ENCODE assay signal across 9 cellular contexts in the genomic region with DNA sequence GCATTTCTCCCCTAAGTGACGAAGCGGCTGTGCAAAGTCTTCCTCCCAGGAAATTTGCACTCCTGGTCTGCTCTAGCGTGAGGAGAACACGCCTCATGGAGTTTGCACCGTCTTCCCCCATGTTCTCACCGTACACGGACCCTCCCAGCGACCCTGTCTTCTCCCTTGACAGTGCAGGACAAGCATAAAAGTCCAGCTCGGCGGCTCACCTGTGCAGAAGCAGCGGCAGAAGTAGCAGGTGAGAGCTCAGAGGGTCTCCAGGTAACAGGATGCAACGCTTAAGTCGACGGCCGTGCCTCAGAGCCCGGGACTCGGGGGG. TPM values are rescaled to one million over a fixed set of nuclear protein-coding genes. Genes with fewer than 3 reads are reported as not detected.
DNase-seq lines count a peak whose midpoint lies in the region; ATAC-seq and TF ChIP-seq lines count a peak whose summit lies in the region.
"Had no signal": no experiment of that assay in that cellular context is flagged by ENCODE, and none has a peak within 500 bp of the region (broad histone marks: within the 10 kb centered on the region; RNA-seq: fewer than 3 reads in every experiment).

No MANE protein-coding gene starts in this region.

- POLR2A ChIA-PET in activated CD4-positive, alpha-beta T cell treated with anti-CD3 and anti-CD28 coated beads, Interleukin-2, amount 10 ng/mL, durations not matched to agents 7 days and 5 days (lab: Charles Lee), result no interaction called here

- H3K4me1 Mint-ChIP-seq in activated CD4-positive, alpha-beta T cell treated with anti-CD3 and anti-CD28 coated beads, Interleukin-2, amount 10 ng/mL, durations not matched to agents 7 days and 5 days, result peaks cover 18% of the 10 kb centered on the region

- no peaks in the 10 kb centered on the region for H3K27me3 ChIP-seq in effector memory CD4-positive, alpha-beta T cell (replicated peaks; ENCODE audit: control insufficient read depth, insufficient read depth, low read length, poor library complexity, severe bottlenecking)
- H3K27me3 ChIP-seq in thoracic aorta (replicated peaks; ENCODE audit: insufficient read depth) (no peaks in the 10 kb centered on the region), testis (no peaks in the 10 kb centered on the region)

- CTCF ChIA-PET in activated CD4-positive, alpha-beta T cell treated with anti-CD3 and anti-CD28 coated beads, Interleukin-2, amount 10 ng/mL, durations not matched to agents 7 days and 5 days (lab: Charles Lee), result no interaction called here

- peak overlapping the region; percentile 79 for H3K27ac ChIP-seq in effector memory CD4-positive, alpha-beta T cell (ENCODE audit: insufficient read depth, low read length, poor library complexity, severe bottlenecking)
- H3K27ac ChIP-seq in thoracic aorta, result peak overlapping the region in 1 of 2 donors; percentile 13
- peak overlapping the region in 1 of 2 donors; percentile 58 for H3K27ac ChIP-seq in testis

- intact Hi-C loops in testis (cut with DNase I; ENCODE audit: low total_unique reads), result no loop called here

- H3K4me3 Mint-ChIP-seq in activated CD4-positive, alpha-beta T cell treated with anti-CD3 and anti-CD28 coated beads, Interleukin-2, amount 10 ng/mL, durations not matched to agents 7 days and 5 days, result peak overlapping the region; percentile 89

- peaks cover 6% of the 10 kb centered on the region for H3K36me3 ChIP-seq in effector memory CD4-positive, alpha-beta T cell (ENCODE audit: control insufficient read depth, insufficient read depth, low read length)
- H3K36me3 ChIP-seq in thoracic aorta (no peaks in the 10 kb centered on the region), testis (ENCODE audit: low read depth, missing control alignments) (no peaks in the 10 kb centered on the region)

- H3K36me3 Mint-ChIP-seq in activated CD4-positive, alpha-beta T cell treated with anti-CD3 and anti-CD28 coated beads, Interleukin-2, amount 10 ng/mL, durations not matched to agents 7 days and 5 days (ENCODE audit: low read depth), result peaks cover 28% of the 10 kb centered on the region

- H3K27me3 Mint-ChIP-seq in activated CD4-positive, alpha-beta T cell treated with anti-CD3 and anti-CD28 coated beads, Interleukin-2, amount 10 ng/mL, durations not matched to agents 7 days and 5 days, result no peaks in the 10 kb centered on the region

- no peak for TF ChIP-seq POLR2A in testis (IDR thresholded peaks at IDR 0.05)

- H3K4me3 ChIP-seq in effector memory CD4-positive, alpha-beta T cell (ENCODE audit: insufficient read depth, low read depth, low read length, poor library complexity, severe bottlenecking), result peak overlapping the region; percentile 71
- H3K4me3 ChIP-seq in thoracic aorta (peak overlapping the region; percentile 65), testis (no peak overlapping the region)

- H3K9me3 Mint-ChIP-seq in activated CD4-positive, alpha-beta T cell treated with anti-CD3 and anti-CD28 coated beads, Interleukin-2, amount 10 ng/mL, durations not matched to agents 7 days and 5 days, result no peaks in the 10 kb centered on the region

- H3K27ac Mint-ChIP-seq in activated CD4-positive, alpha-beta T cell treated with anti-CD3 and anti-CD28 coated beads, Interleukin-2, amount 10 ng/mL, durations not matched to agents 7 days and 5 days, result peak overlapping the region; percentile 98

- WGBS in testis, 2 donors, result 58 to 78% methylated on average over 12 to 17 of the region's 17 CpGs

- ATAC-seq in HG03442 (IDR thresholded peaks at IDR 0.05; ENCODE audit: unreplicated experiment) (peak; percentile 3), thoracic aorta (ENCODE audit: insufficient number of reproducible peaks, low FRiP score, low read depth) (no peak)

- no peaks in the 10 kb centered on the region for H3K9me3 ChIP-seq in effector memory CD4-positive, alpha-beta T cell (ENCODE audit: control insufficient read depth, low read length)
- H3K9me3 ChIP-seq in thoracic aorta (no peaks in the 10 kb centered on the region), testis (no peaks in the 10 kb centered on the region)

- TF ChIP-seq CTCF in thoracic aorta (IDR thresholded peaks at IDR 0.05) (no peak), testis (IDR thresholded peaks at IDR 0.05) (no peak)

- DNase-seq in activated CD4-positive, alpha-beta T cell treated with anti-CD3 and anti-CD28 coated beads, Interleukin-2, amount 10 ng/mL, durations not matched to agents 7 days and 5 days, result no peak
- DNase-seq in activated CD4-positive, alpha-beta T cell treated with anti-CD3 and anti-CD28 coated beads, Interleukin-2, amount 50 U/mL, for 1 hour, result no peak
- peak in 1 of 3 donors; percentile 3 for DNase-seq in effector memory CD4-positive, alpha-beta T cell
- DNase-seq in thoracic aorta (ENCODE audit: low spot score), result no peak
- no peak for DNase-seq in stimulated activated CD4-positive, alpha-beta T cell treated with anti-CD3 and anti-CD28 coated beads, Interleukin-4, amount 100 ng/mL, for 4 hours
- no peak for DNase-seq in testis
- DNase-seq in kidney glomerular epithelial cell (lab: John Stamatoyannopoulos, UW), result no peak
- DNase-seq: cerebellar nuclear complex had no signal

- peaks cover 9% of the 10 kb centered on the region for H3K4me1 ChIP-seq in effector memory CD4-positive, alpha-beta T cell (ENCODE audit: control insufficient read depth, insufficient read depth, low read length, poor library complexity, severe bottlenecking)
- H3K4me1 ChIP-seq in thoracic aorta (ENCODE audit: control insufficient read depth in 1 of 2, low read depth in 2 of 2) (no peaks in the 10 kb centered on the region), testis (peaks cover 3% of the 10 kb centered on the region)

RNA-seq across cellular contexts. Expression of gene P2RY8, which starts 0.3 kb away (rescaled TPM):
- 100 to 1,000 TPM in 1 of 2 experiments, 10 to 100 TPM in 1; 99.1 to 107 TPM for total RNA-seq in activated CD4-positive, alpha-beta T cell treated with anti-CD3 and anti-CD28 coated beads, Interleukin-2, amount 10 ng/mL, durations not matched to agents 7 days and 5 days
- 1 to 10 TPM; 4.0 to 4.2 TPM for total RNA-seq in thoracic aorta
- total RNA-seq in testis, result under 1 TPM; 0.24 to 0.50 TPM
- 1.1 TPM for polyA plus RNA-seq in testis (ENCODE audit: insufficient read depth, low read depth, low replicate concordance)

RNA-seq across cellular contexts. Expression of gene AKAP17A, which starts 54.7 kb away (rescaled TPM):
- total RNA-seq in activated CD4-positive, alpha-beta T cell treated with anti-CD3 and anti-CD28 coated beads, Interleukin-2, amount 10 ng/mL, durations not matched to agents 7 days and 5 days, result 10 to 100 TPM; 61.6 to 66.5 TPM
- total RNA-seq in thoracic aorta, result 10 to 100 TPM; 53.3 to 71.5 TPM
- total RNA-seq in testis, result 100 to 1,000 TPM; 108 to 113 TPM
- 39.7 TPM for polyA plus RNA-seq in testis (ENCODE audit: insufficient read depth, low read depth, low replicate concordance)

Comparison
In these comparisons a context has a peak if more than half of its experiments do, and no peak if none do; other contexts are left out.
1. H3K4me3 ChIP-seq: peak in effector memory CD4-positive, alpha-beta T cell (single experiment) and thoracic aorta (single experiment); none in testis (0 of 2).
2. RNA of gene P2RY8, which starts 0.3 kb away (total RNA-seq): 99.1 to 107 TPM in activated CD4-positive, alpha-beta T cell treated with anti-CD3 and anti-CD28 coated beads, Interleukin-2, amount 10 ng/mL, durations not matched to agents 7 days and 5 days; 4.0 to 4.2 TPM in thoracic aorta and 0.24 to 0.50 TPM in testis; every median in the first group is over 10 times any median in the second.